In the genomic region with DNA sequence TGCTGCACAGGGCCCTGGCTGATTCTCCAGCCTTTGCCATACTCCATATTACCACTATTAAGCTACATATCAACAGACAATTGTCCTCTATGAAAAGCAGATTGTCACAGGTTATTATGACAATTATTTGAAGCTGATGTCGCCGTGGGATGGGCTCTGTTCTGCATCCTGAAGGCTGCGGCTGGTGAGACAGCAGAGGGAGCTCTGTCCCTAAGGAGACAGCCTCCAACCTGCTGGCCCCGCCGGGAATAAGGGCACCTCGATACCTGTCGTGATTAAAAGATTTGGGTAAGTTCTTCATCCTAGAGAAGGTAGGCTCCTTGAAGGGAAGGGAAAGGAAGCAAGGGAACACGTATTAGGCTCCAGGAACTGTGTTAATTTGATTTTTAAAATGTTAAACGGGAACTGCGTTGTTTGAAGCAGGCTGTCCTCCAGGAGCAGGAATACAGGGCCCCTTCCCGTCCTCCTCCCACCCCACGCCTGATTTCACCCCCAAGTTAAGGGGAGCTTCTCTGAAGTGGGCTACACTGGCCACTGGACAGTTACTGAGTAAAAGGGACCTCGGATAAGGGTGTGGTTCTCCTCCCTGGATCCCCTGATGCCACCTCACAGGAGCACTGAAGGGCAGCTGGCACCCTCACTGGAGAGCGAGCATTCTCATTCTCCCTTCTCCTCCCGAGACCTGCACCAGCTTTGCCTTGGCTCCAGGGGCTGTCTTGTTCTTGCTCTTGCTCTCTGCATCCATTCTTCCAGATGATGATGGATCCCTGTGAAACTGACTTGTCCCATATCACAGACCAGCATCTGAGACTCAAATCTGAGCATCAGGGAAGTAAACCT, we compare ENCODE assay signal across 9 cellular contexts. TPM values are rescaled to one million over a fixed set of nuclear protein-coding genes. Genes with fewer than 3 reads are reported as not detected.
A peak's percentile ranks its signal among the peaks of the same experiment; 100 is the strongest.
DNase-seq lines count a peak whose midpoint lies in the region; ATAC-seq, FAIRE-seq and TF ChIP-seq lines count a peak whose summit lies in the region.
"Had no signal": no experiment of that assay in that cellular context is flagged by ENCODE, and none has a peak within 500 bp of the region (broad histone marks: within the 10 kb centered on the region; RNA-seq: fewer than 3 reads in every experiment).

No MANE protein-coding gene starts in this region.

- no peak for FAIRE-seq in H1 (lab: Jason Lieb, UNC)

- H4K5ac ChIP-seq in H1 (ENCODE audit: insufficient read length, low read depth, low read length) = no peak overlapping the region

- no peak overlapping the region for H3K18ac ChIP-seq in H1 (ENCODE audit: extremely low read depth, low read length)

- no peak overlapping the region for H3K56ac ChIP-seq in H1 (replicated peaks; ENCODE audit: insufficient read length, low read depth, low read length)

- no peak for ATAC-seq in GM21576 (IDR thresholded peaks at IDR 0.05; ENCODE audit: unreplicated experiment)
- no peak for ATAC-seq in natural killer cell

- H3K4me2 ChIP-seq in H1 (ENCODE audit: insufficient read depth in 1 of 2, low read depth in 2 of 2, low read length in 2 of 2) = no peak overlapping the region
- H3K4me2 ChIP-seq: KMS-11 had no signal

- TF ChIP-seq RAD21 in H1 (IDR thresholded peaks at IDR 0.05 in 1 of 2, conservative IDR thresholded peaks at IDR 0.05 in 1 of 2; ENCODE audit: low read depth in 2 of 2, low read length in 2 of 2) = peak; percentile 79 to 85

- no peaks in the 10 kb centered on the region for H3K27me3 ChIP-seq in CD4-positive, alpha-beta memory T cell (ENCODE audit: insufficient read depth, low read length)
- H3K27me3 ChIP-seq in H1 (replicated peaks in 1 of 4; ENCODE audit: control insufficient read depth in 3 of 4, extremely low read depth in 1 of 4, insufficient read depth in 3 of 4, low read length in 3 of 4) (no peaks in the 10 kb centered on the region), muscle layer of duodenum (ENCODE audit: low read depth, low read length) (no peaks in the 10 kb centered on the region)

- H3K4ac ChIP-seq in H1 (replicated peaks; ENCODE audit: insufficient read length, low read depth, low read length) = no peak overlapping the region

- peak overlapping the region in 1 of 7 donors; percentile 27 for H3K27ac Mint-ChIP-seq in CD4-positive, alpha-beta memory T cell
- H3K27ac Mint-ChIP-seq in HFFc6 (no peak overlapping the region), type B pancreatic cell (peak overlapping the region; percentile 50), natural killer cell (no peak overlapping the region)

- TF ChIP-seq EP300 in H1 (IDR thresholded peaks at IDR 0.05; ENCODE audit: borderline replicate concordance in 1 of 2, low read depth in 2 of 2, low read length in 2 of 2) = no peak

- no peaks in the 10 kb centered on the region for H3K79me2 ChIP-seq in H1 (ENCODE audit: control insufficient read depth in 1 of 2, insufficient read depth in 2 of 2, low read length in 2 of 2)

- no peak overlapping the region for H3K23ac ChIP-seq in H1 (ENCODE audit: insufficient read length)

- no peak overlapping the region for H2AK5ac ChIP-seq in H1 (ENCODE audit: low read depth, low read length)

- 54% methylated on average over 15 of the region's 15 CpGs; no CpG with 5 or more reads in 1 of the 2 experiments for WGBS in H1 (ENCODE audit: extremely low coverage in 1 of 2, insufficient coverage in 1 of 2, insufficient read length in 1 of 2, insufficient replicate concordance in 2 of 2, low coverage in 1 of 2, low lambda C conversion rate in 2 of 2, missing lambda C conversion rate in 1 of 2), 2 experiments

- no peak overlapping the region for H3K14ac ChIP-seq in H1 (ENCODE audit: insufficient read length)

- CTCF ChIA-PET in CD4-positive, alpha-beta memory T cell (lab: Charles Lee; ENCODE audit: partially characterized antibody) = interaction anchor here (0.6 to 2.9 kb wide), 16 partner anchors 9 to 495 kb away, joined by 3 to 27 read pairs (median 3); no protein-coding TSS in a partner anchor
- CTCF ChIA-PET in H1 (lab: Charles Lee; ENCODE audit: partially characterized antibody) = interaction anchor here (0.5 to 3.4 kb wide), 40 partner anchors 8 to 429 kb away, joined by 3 to 29 read pairs (median 3); partner anchors contain the start of genes BAG3 and TIAL1

- POLR2A ChIA-PET in CD4-positive, alpha-beta memory T cell (lab: Charles Lee; ENCODE audit: partially characterized antibody) = interaction anchor here (1.1 to 1.4 kb wide), 3 partner anchors 43 to 118 kb away, joined by 3 to 6 read pairs (median 5); partner anchors contain the start of genes BAG3 and INPP5F
- POLR2A ChIA-PET in H1 (lab: Charles Lee; ENCODE audit: partially characterized antibody) = interaction anchor here (0.6 to 1.3 kb wide), 4 partner anchors 11 to 403 kb away, joined by 3 to 11 read pairs (median 3); partner anchors contain the start of gene TIAL1

- H3K36me3 Mint-ChIP-seq in CD4-positive, alpha-beta memory T cell = no peaks in the 10 kb centered on the region
- H3K36me3 Mint-ChIP-seq in HFFc6 (ENCODE audit: low read depth) = no peaks in the 10 kb centered on the region
- no peaks in the 10 kb centered on the region for H3K36me3 Mint-ChIP-seq in type B pancreatic cell
- H3K36me3 Mint-ChIP-seq in natural killer cell = no peaks in the 10 kb centered on the region

- H4K8ac ChIP-seq in H1 (ENCODE audit: extremely low read depth, insufficient read depth, low read length) = no peak overlapping the region

- no peaks in the 10 kb centered on the region for H3K23me2 ChIP-seq in H1 (ENCODE audit: low read depth, low read length)

- no peak overlapping the region for H3K27ac ChIP-seq in CD4-positive, alpha-beta memory T cell (ENCODE audit: low read depth, low read length)
- H3K27ac ChIP-seq in VCaP (no peak overlapping the region), H1 (ENCODE audit: low read depth, low read length) (no peak overlapping the region), muscle layer of duodenum (ENCODE audit: low read length) (no peak overlapping the region)
- H3K27ac ChIP-seq: KMS-11 had no signal

- H3K9ac ChIP-seq in H1 (replicated peaks in 1 of 4; ENCODE audit: extremely low read depth in 1 of 4, low read depth in 3 of 4, low read length in 3 of 4) = no peak overlapping the region
- H3K9ac ChIP-seq: KMS-11 had no signal

- H2BK120ac ChIP-seq in H1 (replicated peaks; ENCODE audit: low read depth, low read length) = no peak overlapping the region

- H3K9me3 ChIP-seq in CD4-positive, alpha-beta memory T cell (ENCODE audit: control insufficient read depth in 1 of 2, low read length in 2 of 2) = no peaks in the 10 kb centered on the region
- H3K9me3 ChIP-seq in H1 (ENCODE audit: insufficient read depth in 2 of 2, low read depth in 1 of 2, low read length in 1 of 2) = no peaks in the 10 kb centered on the region
- no peaks in the 10 kb centered on the region for H3K9me3 ChIP-seq in muscle layer of duodenum (ENCODE audit: control insufficient read depth in 1 of 2, low read length in 2 of 2)

- no peak overlapping the region for H3K4me3 ChIP-seq in CD4-positive, alpha-beta memory T cell (ENCODE audit: low read length in 2 of 2)
- H3K4me3 ChIP-seq in H1 (ENCODE audit: extremely low read depth in 1 of 4, insufficient read depth in 2 of 4, low read depth in 3 of 4, low read length in 4 of 4) (no peak overlapping the region), muscle layer of duodenum (ENCODE audit: low read depth in 1 of 2, low read length in 2 of 2) (peak overlapping the region; percentile 16 to 21)

- intact Hi-C loops in CD4-positive, alpha-beta memory T cell (cut with micrococcal nuclease) = loop anchor here (1.0 kb wide), 2 partner anchors 45 to 251 kb away; no protein-coding TSS in a partner anchor
- intact Hi-C loops in natural killer cell (cut with micrococcal nuclease) = no loop called here

- H3K36me3 ChIP-seq in CD4-positive, alpha-beta memory T cell (ENCODE audit: insufficient read depth, low read length) = no peaks in the 10 kb centered on the region
- H3K36me3 ChIP-seq in H1 (ENCODE audit: control insufficient read depth in 2 of 4, insufficient read depth in 4 of 4, low read length in 3 of 4) (no peaks in the 10 kb centered on the region), muscle layer of duodenum (ENCODE audit: control insufficient read depth in 1 of 2, insufficient read depth in 2 of 2, low read length in 2 of 2) (no peaks in the 10 kb centered on the region)

- peak overlapping the region in 4 of 8 donors; percentile 25 to 40 (median 30) for H3K4me3 Mint-ChIP-seq in CD4-positive, alpha-beta memory T cell
- H3K4me3 Mint-ChIP-seq in HFFc6 (peak overlapping the region; percentile 72), type B pancreatic cell (no peak overlapping the region), natural killer cell (no peak overlapping the region)

- no peak overlapping the region for H2BK5ac ChIP-seq in H1 (ENCODE audit: low read depth, low read length)

- H3K27me3 Mint-ChIP-seq in CD4-positive, alpha-beta memory T cell = peaks cover 0 to 2% of the 10 kb centered on the region in 2 donors
- peaks cover 5% of the 10 kb centered on the region; the same call in 1 of the 2 replicates for H3K27me3 Mint-ChIP-seq in HFFc6 (ENCODE audit: insufficient read depth)
- peaks cover 6% of the 10 kb centered on the region for H3K27me3 Mint-ChIP-seq in type B pancreatic cell
- H3K27me3 Mint-ChIP-seq in natural killer cell (ENCODE audit: low read depth in 2 of 2) = peaks cover 14 to 16% of the 10 kb centered on the region in 2 donors

- TF ChIP-seq CTCF in HFFc6 (IDR thresholded peaks at IDR 0.05) (peak; percentile 81), VCaP (conservative IDR thresholded peaks at IDR 0.05) (peak; percentile 85), H1 (IDR thresholded peaks at IDR 0.05; ENCODE audit: control extremely low read depth in 1 of 3, insufficient read depth in 1 of 3, low read depth in 1 of 3, low read length in 3 of 3) (peak; percentile 69 to 82 (median 76)), type B pancreatic cell (conservative IDR thresholded peaks at IDR 0.05) (peak; percentile 61), natural killer cell (IDR thresholded peaks at IDR 0.05) (no peak)

- peaks cover 4 to 8% (median 6%) of the 10 kb centered on the region in 4 donors for H3K4me1 Mint-ChIP-seq in CD4-positive, alpha-beta memory T cell
- H3K4me1 Mint-ChIP-seq in HFFc6 (ENCODE audit: low read depth) (peaks cover 13% of the 10 kb centered on the region), type B pancreatic cell (ENCODE audit: unreplicated experiment) (no peaks in the 10 kb centered on the region), natural killer cell (no peaks in the 10 kb centered on the region)

- H4K20me1 ChIP-seq in H1 (replicated peaks in 1 of 2; ENCODE audit: control insufficient read depth in 1 of 2, insufficient read depth in 2 of 2, low read length in 2 of 2) = no peaks in the 10 kb centered on the region

- H2AFZ ChIP-seq in H1 (ENCODE audit: low read length) = peak overlapping the region; percentile 96

- no peak overlapping the region for H4K91ac ChIP-seq in H1 (replicated peaks; ENCODE audit: insufficient read length, low read length)

- no peak for TF ChIP-seq POLR2A in H1 (IDR thresholded peaks at IDR 0.05; ENCODE audit: control extremely low read depth in 1 of 2, low read depth in 2 of 2, low read length in 2 of 2)

- no peak overlapping the region for H2BK12ac ChIP-seq in H1 (ENCODE audit: low read depth, low read length)

- no peaks in the 10 kb centered on the region for H3K4me1 ChIP-seq in CD4-positive, alpha-beta memory T cell (ENCODE audit: insufficient read depth, low read length)
- H3K4me1 ChIP-seq in H1 (replicated peaks in 1 of 4; ENCODE audit: control insufficient read depth in 3 of 4, insufficient read depth in 4 of 4, low read length in 3 of 4) (no peaks in the 10 kb centered on the region), muscle layer of duodenum (ENCODE audit: control insufficient read depth in 1 of 2, insufficient read depth in 2 of 2, low read length in 2 of 2) (peaks cover 0 to 7% of the 10 kb centered on the region in 2 donors)

- H3K79me1 ChIP-seq in H1 (ENCODE audit: low read depth, low read length) = no peaks in the 10 kb centered on the region

- H3K9me3 Mint-ChIP-seq in CD4-positive, alpha-beta memory T cell = peaks cover 0 to 4% (median 0%) of the 10 kb centered on the region in 8 donors
- H3K9me3 Mint-ChIP-seq in HFFc6 = no peaks in the 10 kb centered on the region
- H3K9me3 Mint-ChIP-seq in type B pancreatic cell = peaks cover 4% of the 10 kb centered on the region
- no peaks in the 10 kb centered on the region for H3K9me3 Mint-ChIP-seq in natural killer cell

- H2BK15ac ChIP-seq in H1 (ENCODE audit: low read length) = peak overlapping the region; percentile 67; the same call in 1 of the 2 replicates

- DNase-seq in CD4-positive, alpha-beta memory T cell = peak in 4 of 5 donors; percentile 19 to 28 (median 22)
- DNase-seq in HFFc6 (peak; percentile 30), H1 (ENCODE audit: low read depth in 1 of 2, low spot score in 2 of 2) (peak in 1 of 2 experiments; percentile 64), type B pancreatic cell (ENCODE audit: extremely low spot score, unreplicated experiment) (peak; percentile 54), natural killer cell (no peak)

- no peak overlapping the region; the same call in 1 of the 2 replicates for H2BK20ac ChIP-seq in H1 (ENCODE audit: low read length)

RNA-seq across cellular contexts. Expression of gene TIAL1, which starts 11.8 kb away (rescaled TPM):
- total RNA-seq in CD4-positive, alpha-beta memory T cell = 100 to 1,000 TPM; 201 to 212 TPM
- 10 to 100 TPM in 1 of 2 donors, 1 to 10 TPM in 1; 8.8 to 12.0 TPM for polyA plus RNA-seq in CD4-positive, alpha-beta memory T cell
- 100 to 1,000 TPM; 129 to 149 (median 134) TPM for total RNA-seq in HFFc6 (2021; fragmentation: NEBNext Ultra II Directional; extraction: Animal tissue kit (Norgen Biotek cat#: 25700))
- total RNA-seq in H1 (2021; fragmentation: NEBNext Ultra II Directional; extraction: Animal tissue kit (Norgen Biotek cat#: 25700)) = 151 and 166 TPM in 2 replicates
- 37.4 and 50.4 TPM in 2 replicates for polyA plus RNA-seq in H1 (2011; rRNA removed)
- polyA plus RNA-seq in H1 (2011; cell fraction: cytosol; rRNA removed) = 77.1 TPM
- 103 TPM for polyA plus RNA-seq in H1 (2011; cell fraction: nucleus; rRNA removed)
- 75.5 to 128 TPM (median 91.2 TPM) in 4 replicates for polyA plus RNA-seq in H1 (2012, experiment 1 of 2)
- 49.0 TPM for polyA plus RNA-seq in H1 (2012, experiment 2 of 2)
- 94.8 TPM for polyA plus RNA-seq in H1 (2013, experiment 1 of 2)
- polyA plus RNA-seq in H1 (2013, experiment 2 of 2) = 88.8 TPM
- polyA minus RNA-seq in H1 (2011; rRNA and poly(A)+ RNA removed) = 55.2 and 69.2 TPM in 2 replicates
- 35.9 TPM for polyA minus RNA-seq in H1 (2011; cell fraction: cytosol; rRNA and poly(A)+ RNA removed)
- 83.5 TPM for polyA minus RNA-seq in H1 (2011; cell fraction: nucleus; rRNA and poly(A)+ RNA removed)
- 132 and 153 TPM in 2 replicates for total RNA-seq in type B pancreatic cell (ENCODE audit: low replicate concordance)
- 100 to 1,000 TPM; 195 to 227 (median 213) TPM for total RNA-seq in natural killer cell

RNA-seq across cellular contexts. Expression of gene BAG3, which starts 42.6 kb away (rescaled TPM):
- total RNA-seq in CD4-positive, alpha-beta memory T cell = 10 to 100 TPM; 20.8 to 21.6 TPM
- 10 to 100 TPM in 1 of 2 donors, 1 to 10 TPM in 1; 8.5 to 27.3 TPM for polyA plus RNA-seq in CD4-positive, alpha-beta memory T cell
- total RNA-seq in HFFc6 (2021; fragmentation: NEBNext Ultra II Directional; extraction: Animal tissue kit (Norgen Biotek cat#: 25700)) = 100 to 1,000 TPM in 4 of 6 experiments, 10 to 100 TPM in 2; 97.2 to 108 (median 101) TPM
- total RNA-seq in H1 (2021; fragmentation: NEBNext Ultra II Directional; extraction: Animal tissue kit (Norgen Biotek cat#: 25700)) = 13.3 and 14.6 TPM in 2 replicates
- 3.5 and 7.5 TPM in 2 replicates for polyA plus RNA-seq in H1 (2011; rRNA removed)
- 3.0 TPM for polyA plus RNA-seq in H1 (2011; cell fraction: cytosol; rRNA removed)
- polyA plus RNA-seq in H1 (2011; cell fraction: nucleus; rRNA removed) = 7.0 TPM
- polyA plus RNA-seq in H1 (2012, experiment 1 of 2) = 10.5 to 13.6 TPM (median 12.9 TPM) in 4 replicates
- 10.4 TPM for polyA plus RNA-seq in H1 (2012, experiment 2 of 2)
- 12.1 TPM for polyA plus RNA-seq in H1 (2013, experiment 1 of 2)
- 12.1 TPM for polyA plus RNA-seq in H1 (2013, experiment 2 of 2)
- polyA minus RNA-seq in H1 (2011; rRNA and poly(A)+ RNA removed) = 1.7 and 2.1 TPM in 2 replicates
- polyA minus RNA-seq in H1 (2011; cell fraction: cytosol; rRNA and poly(A)+ RNA removed) = 6.9 TPM
- 4.1 TPM for polyA minus RNA-seq in H1 (2011; cell fraction: nucleus; rRNA and poly(A)+ RNA removed)
- total RNA-seq in type B pancreatic cell (ENCODE audit: low replicate concordance) (24.9 and 29.3 TPM in 2 replicates), natural killer cell (1 to 10 TPM; 7.6 to 9.7 (median 8.3) TPM)

Comparison
In these comparisons a context has a peak if more than half of its experiments do, and no peak if none do; other contexts are left out.
1. H3K4me3 ChIP-seq: peak in muscle layer of duodenum (2 of 2); none in CD4-positive, alpha-beta memory T cell (0 of 2) and H1 (0 of 4).